16 cellular contexts compared by ENCODE assay signal in genomic region chr22:35457729-35458546, GRCh38.
DNase-seq lines count a peak whose midpoint lies in the region.
"Had no signal": no experiment of that assay in that cellular context is flagged by ENCODE, and none has a peak within 500 bp of the region (broad histone marks: within the 10 kb centered on the region; RNA-seq: fewer than 3 reads in every experiment).

No MANE protein-coding gene starts in this region.

- DNase-seq in NCI-H146 (lab: John Stamatoyannopoulos, UW) (peak; percentile 76), NCI-H146 treated with DMSO at 0.1 percent for 48 hours (lab: John Stamatoyannopoulos, UW; ENCODE audit: unreplicated experiment) (no peak), NCI-H345 (lab: John Stamatoyannopoulos, UW) (peak; percentile 86), caudate nucleus (lab: John Stamatoyannopoulos, UW) (peak in 40 of 61 donors; percentile 18 to 83 (median 52)), putamen (ENCODE audit: low spot score) (peak; percentile 74)
- no peak for DNase-seq in activated T-cell treated with anti-CD3 and anti-CD28 coated beads, Interleukin-2, amount 50 U/mL, for 1 hour
- no peak for DNase-seq in activated CD8-positive, alpha-beta memory T cell treated with anti-CD3 and anti-CD28 coated beads for 24 hours
- no peak for DNase-seq in activated naive CD4-positive, alpha-beta T cell treated with anti-CD3 and anti-CD28 coated beads, Interleukin-2, amount 50 U/mL, for 16 hours
- DNase-seq: activated naive CD8-positive, alpha-beta T cell treated with anti-CD3 and anti-CD28 coated beads, Interleukin-2, amount 50 U/mL, for 24 hours; brain microvascular endothelial cell; DMS 273 treated with DMSO at 0.1 percent for 48 hours; spleen; stimulated activated CD4-positive, alpha-beta T cell treated with anti-CD3 and anti-CD28 coated beads, Interleukin-4, amount 100 ng/mL, for 4 hours; upper lobe of left lung had no signal

- peak overlapping the region; percentile 78 for H3K27ac ChIP-seq in caudate nucleus (ENCODE audit: low read depth, low read length)
- H3K27ac ChIP-seq: brain microvascular endothelial cell, gastroesophageal sphincter, neutrophil, spleen, upper lobe of left lung had no signal

Comparison
In these comparisons a context has a peak if more than half of its experiments do, and no peak if none do; other contexts are left out.
1. DNase-seq: peak in NCI-H146 (single experiment), NCI-H345 (single experiment), caudate nucleus (40 of 61) and putamen (single experiment); none in NCI-H146 treated with DMSO at 0.1 percent for 48 hours (single experiment), activated T-cell treated with anti-CD3 and anti-CD28 coated beads, Interleukin-2, amount 50 U/mL, for 1 hour (single experiment), activated CD8-positive, alpha-beta memory T cell treated with anti-CD3 and anti-CD28 coated beads for 24 hours (single experiment) and activated naive CD4-positive, alpha-beta T cell treated with anti-CD3 and anti-CD28 coated beads, Interleukin-2, amount 50 U/mL, for 16 hours (single experiment).